ENCODE assay signal across 8 cellular contexts in the genomic region with DNA sequence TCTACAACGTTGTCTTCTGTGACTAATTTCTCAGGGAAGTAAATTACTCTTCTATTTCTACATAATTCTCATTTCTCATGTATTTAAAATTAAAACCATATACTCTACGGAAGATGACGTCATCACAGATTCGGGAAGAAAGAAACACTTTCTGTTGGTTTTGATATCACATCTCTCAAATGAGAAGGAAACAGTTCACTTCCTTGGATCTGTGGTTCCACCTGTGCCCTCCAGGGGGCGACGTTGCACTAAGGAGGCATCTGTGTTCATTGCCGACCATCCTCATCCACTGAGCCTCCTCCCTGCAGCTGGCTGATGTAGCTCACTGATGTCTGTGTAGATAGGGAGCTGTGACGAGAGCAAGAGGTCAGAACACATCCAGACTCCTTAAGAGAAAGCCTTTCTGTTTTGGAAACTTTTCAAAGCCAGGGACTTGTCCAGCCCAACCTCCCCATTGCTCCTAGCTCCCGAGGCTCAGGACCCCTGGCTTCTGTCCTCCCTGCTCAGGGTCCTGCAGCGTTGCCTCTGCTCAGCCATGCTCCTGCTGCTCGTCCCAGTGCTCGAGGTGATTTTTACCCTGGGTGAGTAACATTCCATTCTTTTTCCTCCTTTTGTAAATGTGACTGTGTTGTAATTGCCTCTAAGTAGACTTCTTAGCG.
DNase-seq lines count a peak whose midpoint lies in the region; ATAC-seq, FAIRE-seq and TF ChIP-seq lines count a peak whose summit lies in the region.

No MANE protein-coding gene starts in this region.

- no peak overlapping the region for H3K9ac ChIP-seq in liver (ENCODE audit: low read depth in 1 of 2, low read length in 2 of 2)

- WGBS in liver, result 27% methylated on average over 13 of the region's 13 CpGs

- H3K4me3 ChIP-seq in liver (ENCODE audit: low read depth in 1 of 3, low read length in 3 of 3), result no peak overlapping the region

- H3K36me3 Mint-ChIP-seq in CD14-positive monocyte, result no peaks in the 10 kb centered on the region

- no peak overlapping the region for H3K27ac Mint-ChIP-seq in CD14-positive monocyte

- no peak for TF ChIP-seq POLR2A in H54 (IDR thresholded peaks at IDR 0.05; ENCODE audit: low read depth, low read length)

- peak; percentile 90 for FAIRE-seq in H54 (lab: Jason Lieb, UNC)

- peaks cover 0 to 2% (median 0%) of the 10 kb centered on the region in 7 donors for H3K9me3 Mint-ChIP-seq in CD14-positive monocyte

- no peak overlapping the region for H3K27ac ChIP-seq in liver (ENCODE audit: low read depth in 1 of 2, low read length in 2 of 2)

- H3K36me3 ChIP-seq in liver (ENCODE audit: control insufficient read depth in 4 of 4, insufficient read depth in 3 of 4, low read depth in 1 of 4, low read length in 3 of 4), result no peaks in the 10 kb centered on the region

- no peak for ATAC-seq in GM21423 (IDR thresholded peaks at IDR 0.05; ENCODE audit: unreplicated experiment)

- no peaks in the 10 kb centered on the region for H3K4me1 ChIP-seq in liver (ENCODE audit: control insufficient read depth in 4 of 4, insufficient read depth in 4 of 4, low read length in 3 of 4)

- H3K4me3 Mint-ChIP-seq in CD14-positive monocyte, result peak overlapping the region in 1 of 2 donors; percentile 42

- H3K27me3 ChIP-seq in liver (ENCODE audit: control insufficient read depth in 4 of 4, insufficient read depth in 4 of 4, low read length in 3 of 4), result peaks cover 0 to 3% (median under 1%) of the 10 kb centered on the region in 4 donors

- DNase-seq in CD14-positive monocyte (ENCODE audit: low spot score) (no peak), H54 (ENCODE audit: insufficient read length, low spot score) (no peak), SHP77 treated with DMSO at 0.1 percent for 48 hours (lab: John Stamatoyannopoulos, UW) (peak; percentile 20), putamen (ENCODE audit: low spot score) (no peak)
- peak; percentile 6 to 54 (median 52) for DNase-seq in activated naive CD4-positive, alpha-beta T cell (lab: John Stamatoyannopoulos, UW)
- DNase-seq in stimulated activated CD8-positive, alpha-beta memory T cell treated with anti-CD3 and anti-CD28 coated beads, Interleukin-4, amount 100 ng/mL, for 1 hour (ENCODE audit: low read depth in 2 of 2, low spot score in 1 of 2), result peak; percentile 32 to 40

- peaks cover 6% of the 10 kb centered on the region for H3K4me1 Mint-ChIP-seq in CD14-positive monocyte

- peaks cover 3 to 4% (median 3%) of the 10 kb centered on the region in 3 donors for H3K27me3 Mint-ChIP-seq in CD14-positive monocyte (ENCODE audit: low read depth in 3 of 3)

- TF ChIP-seq CTCF in CD14-positive monocyte (IDR thresholded peaks at IDR 0.05), result peak; percentile 90
- TF ChIP-seq CTCF in liver (IDR thresholded peaks at IDR 0.05; ENCODE audit: low read depth, low read length, missing input control), result peak; percentile 18

- TF ChIP-seq RAD21 in liver (IDR thresholded peaks at IDR 0.05), result no peak

- intact Hi-C loops in CD14-positive monocyte (cut with micrococcal nuclease), result no loop called here

- no peaks in the 10 kb centered on the region for H3K9me3 ChIP-seq in liver (ENCODE audit: control insufficient read depth in 4 of 4, low read length in 3 of 4)

TF ChIP-seq in liver, 16 proteins besides CTCF, POLR2A, EP300 and RAD21:
- TF ChIP-seq, protein P1, sequence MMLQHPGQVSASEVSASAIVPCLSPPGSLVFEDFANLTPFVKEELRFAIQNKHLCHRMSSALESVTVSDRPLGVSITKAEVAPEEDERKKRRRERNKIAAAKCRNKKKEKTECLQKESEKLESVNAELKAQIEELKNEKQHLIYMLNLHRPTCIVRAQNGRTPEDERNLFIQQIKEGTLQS (IDR thresholded peaks at IDR 0.05), result no peak
- TF ChIP-seq YY1 (IDR thresholded peaks at IDR 0.05), result no peak
- no peak for TF ChIP-seq HNF4A (conservative IDR thresholded peaks at IDR 0.05)
- TF ChIP-seq FOXA2 (IDR thresholded peaks at IDR 0.05), result no peak
- TF ChIP-seq JUND (IDR thresholded peaks at IDR 0.05), result no peak
- no peak for TF ChIP-seq TAF1 (conservative IDR thresholded peaks at IDR 0.05)
- no peak for TF ChIP-seq RXRA (IDR thresholded peaks at IDR 0.05)
- TF ChIP-seq HNF4G (IDR thresholded peaks at IDR 0.05), result no peak
- TF ChIP-seq EGR1 (IDR thresholded peaks at IDR 0.05; ENCODE audit: low read depth in 2 of 2), result no peak
- TF ChIP-seq, protein P2, sequence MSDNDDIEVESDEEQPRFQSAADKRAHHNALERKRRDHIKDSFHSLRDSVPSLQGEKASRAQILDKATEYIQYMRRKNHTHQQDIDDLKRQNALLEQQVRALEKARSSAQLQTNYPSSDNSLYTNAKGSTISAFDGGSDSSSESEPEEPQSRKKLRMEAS (IDR thresholded peaks at IDR 0.05), result no peak
- TF ChIP-seq FOXA1 (IDR thresholded peaks at IDR 0.05), result no peak
- TF ChIP-seq, protein P3, sequence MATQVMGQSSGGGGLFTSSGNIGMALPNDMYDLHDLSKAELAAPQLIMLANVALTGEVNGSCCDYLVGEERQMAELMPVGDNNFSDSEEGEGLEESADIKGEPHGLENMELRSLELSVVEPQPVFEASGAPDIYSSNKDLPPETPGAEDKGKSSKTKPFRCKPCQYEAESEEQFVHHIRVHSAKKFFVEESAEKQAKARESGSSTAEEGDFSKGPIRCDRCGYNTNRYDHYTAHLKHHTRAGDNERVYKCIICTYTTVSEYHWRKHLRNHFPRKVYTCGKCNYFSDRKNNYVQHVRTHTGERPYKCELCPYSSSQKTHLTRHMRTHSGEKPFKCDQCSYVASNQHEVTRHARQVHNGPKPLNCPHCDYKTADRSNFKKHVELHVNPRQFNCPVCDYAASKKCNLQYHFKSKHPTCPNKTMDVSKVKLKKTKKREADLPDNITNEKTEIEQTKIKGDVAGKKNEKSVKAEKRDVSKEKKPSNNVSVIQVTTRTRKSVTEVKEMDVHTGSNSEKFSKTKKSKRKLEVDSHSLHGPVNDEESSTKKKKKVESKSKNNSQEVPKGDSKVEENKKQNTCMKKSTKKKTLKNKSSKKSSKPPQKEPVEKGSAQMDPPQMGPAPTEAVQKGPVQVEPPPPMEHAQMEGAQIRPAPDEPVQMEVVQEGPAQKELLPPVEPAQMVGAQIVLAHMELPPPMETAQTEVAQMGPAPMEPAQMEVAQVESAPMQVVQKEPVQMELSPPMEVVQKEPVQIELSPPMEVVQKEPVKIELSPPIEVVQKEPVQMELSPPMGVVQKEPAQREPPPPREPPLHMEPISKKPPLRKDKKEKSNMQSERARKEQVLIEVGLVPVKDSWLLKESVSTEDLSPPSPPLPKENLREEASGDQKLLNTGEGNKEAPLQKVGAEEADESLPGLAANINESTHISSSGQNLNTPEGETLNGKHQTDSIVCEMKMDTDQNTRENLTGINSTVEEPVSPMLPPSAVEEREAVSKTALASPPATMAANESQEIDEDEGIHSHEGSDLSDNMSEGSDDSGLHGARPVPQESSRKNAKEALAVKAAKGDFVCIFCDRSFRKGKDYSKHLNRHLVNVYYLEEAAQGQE (IDR thresholded peaks at IDR 0.05), result no peak
- TF ChIP-seq, protein P4, sequence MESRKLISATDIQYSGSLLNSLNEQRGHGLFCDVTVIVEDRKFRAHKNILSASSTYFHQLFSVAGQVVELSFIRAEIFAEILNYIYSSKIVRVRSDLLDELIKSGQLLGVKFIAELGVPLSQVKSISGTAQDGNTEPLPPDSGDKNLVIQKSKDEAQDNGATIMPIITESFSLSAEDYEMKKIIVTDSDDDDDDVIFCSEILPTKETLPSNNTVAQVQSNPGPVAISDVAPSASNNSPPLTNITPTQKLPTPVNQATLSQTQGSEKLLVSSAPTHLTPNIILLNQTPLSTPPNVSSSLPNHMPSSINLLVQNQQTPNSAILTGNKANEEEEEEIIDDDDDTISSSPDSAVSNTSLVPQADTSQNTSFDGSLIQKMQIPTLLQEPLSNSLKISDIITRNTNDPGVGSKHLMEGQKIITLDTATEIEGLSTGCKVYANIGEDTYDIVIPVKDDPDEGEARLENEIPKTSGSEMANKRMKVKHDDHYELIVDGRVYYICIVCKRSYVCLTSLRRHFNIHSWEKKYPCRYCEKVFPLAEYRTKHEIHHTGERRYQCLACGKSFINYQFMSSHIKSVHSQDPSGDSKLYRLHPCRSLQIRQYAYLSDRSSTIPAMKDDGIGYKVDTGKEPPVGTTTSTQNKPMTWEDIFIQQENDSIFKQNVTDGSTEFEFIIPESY (IDR thresholded peaks at IDR 0.05), result no peak
- no peak for TF ChIP-seq SP1 (IDR thresholded peaks at IDR 0.05)
- TF ChIP-seq NR2F2 (IDR thresholded peaks at IDR 0.05), result no peak
- TF ChIP-seq GABPA (IDR thresholded peaks at IDR 0.05 in 1 of 2, conservative IDR thresholded peaks at IDR 0.05 in 1 of 2), result no peak

Comparison
In these comparisons a context has a peak if more than half of its experiments do, and no peak if none do; other contexts are left out.
1. DNase-seq: peak in SHP77 treated with DMSO at 0.1 percent for 48 hours (single experiment), activated naive CD4-positive, alpha-beta T cell (4 of 4) and stimulated activated CD8-positive, alpha-beta memory T cell treated with anti-CD3 and anti-CD28 coated beads, Interleukin-4, amount 100 ng/mL, for 1 hour (2 of 2); none in CD14-positive monocyte (single experiment), H54 (single experiment) and putamen (single experiment).